8 cellular contexts compared by ENCODE assay signal in genomic region chr9:35604578-35605335, GRCh38. TPM values are rescaled to one million over a fixed set of nuclear protein-coding genes. Genes with fewer than 3 reads are reported as not detected.
A peak's percentile ranks its signal among the peaks of the same experiment; 100 is the strongest.
DNase-seq lines count a peak whose midpoint lies in the region; ATAC-seq, FAIRE-seq and TF ChIP-seq lines count a peak whose summit lies in the region.

TESK1 (plus strand) TSS chr9:35605262; CDS start chr9:35605620, 358 bp downstream.

- ATAC-seq in A549: peak; percentile 64 to 70
- ATAC-seq in GM18520 (IDR thresholded peaks at IDR 0.05; ENCODE audit: unreplicated experiment): peak; percentile 31
- ATAC-seq in HG03103 (IDR thresholded peaks at IDR 0.05; ENCODE audit: low read depth, unreplicated experiment): peak; percentile 38
- peak; percentile 65 to 69 (median 66) for ATAC-seq in right lobe of liver

- FAIRE-seq in A549 (lab: Jason Lieb, UNC): no peak

- DNase-seq in A549 (ENCODE audit: low read depth in 1 of 2, low spot score in 1 of 2) (peak; percentile 87 to 90), NCI-H446 treated with DMSO at 0.1 percent for 48 hours (lab: John Stamatoyannopoulos, UW) (peak; percentile 4), right lobe of liver (peak; percentile 86 to 89 (median 89))
- peak; percentile 86 to 89 for DNase-seq in activated CD4-positive, alpha-beta T cell treated with anti-CD3 and anti-CD28 coated beads, Interleukin-2, amount 50 U/mL, for 48 hours
- DNase-seq in stimulated activated CD4-positive, alpha-beta T cell treated with anti-CD3 and anti-CD28 coated beads, Interleukin-4, amount 100 ng/mL, for 1 hour: peak; percentile 86

- TF ChIP-seq CTCF in A549 (IDR thresholded peaks at IDR 0.05): no peak
- no peak for TF ChIP-seq CTCF in right lobe of liver (IDR thresholded peaks at IDR 0.05)

- H3K4me3 ChIP-seq in A549 (peak within 1 kb of the TSS; percentile 80), duodenal mucosa (ENCODE audit: low read depth in 1 of 2, low read length in 2 of 2) (peak within 1 kb of the TSS; percentile 88 to 95), right lobe of liver (peak within 1 kb of the TSS; percentile 61 to 85 (median 68))

- H3K9ac ChIP-seq in duodenal mucosa (ENCODE audit: low read depth in 1 of 2, low read length in 2 of 2): peak within 1 kb of the TSS; percentile 76 to 95

- POLR2A ChIA-PET in A549 (lab: Yijun Ruan, JAX): interaction anchor here (0.6 to 2.1 kb wide), 7 partner anchors 42 to 532 kb away, joined by 3 to 10 read pairs (median 4); partner anchors contain the start of genes ATOSB, CCDC107, CREB3 and RMRP

- intact Hi-C loops in right lobe of liver (cut with DNase I): no loop called here

- no peak for TF ChIP-seq EP300 in A549 (IDR thresholded peaks at IDR 0.05)

- H3K36me3 ChIP-seq in duodenal mucosa (ENCODE audit: control insufficient read depth in 1 of 2, insufficient read depth in 2 of 2, low read length in 2 of 2) (peaks cover 13 to 18% of the 10 kb centered on the region in 2 donors), right lobe of liver (peaks cover 0 to 15% (median 6%) of the 10 kb centered on the region in 4 donors)

- WGBS in A549 (ENCODE audit: missing lambda C conversion rate): under 1% methylated on average over 18 of the region's 52 CpGs
- 0% methylated on average over 8 of the region's 52 CpGs for WGBS in right lobe of liver (ENCODE audit: insufficient coverage, low coverage, low lambda C conversion rate, missing lambda C conversion rate)

- CTCF ChIA-PET in A549 (lab: Yijun Ruan, JAX): interaction anchor here (0.9 to 2.6 kb wide), 9 partner anchors 12 to 490 kb away, joined by 3 to 13 read pairs (median 9); partner anchors contain the start of genes CCDC107, RMRP and RUSC2

- peak within 1 kb of the TSS; percentile 82 for H3K4me2 ChIP-seq in A549

- TF ChIP-seq POLR2A in A549 (IDR thresholded peaks at IDR 0.05; ENCODE audit: low read length) (peak; percentile 16; the same call in 1 of the 2 replicates), right lobe of liver (IDR thresholded peaks at IDR 0.05) (peak; percentile 35)

- no peak for TF ChIP-seq RAD21 in A549 (conservative IDR thresholded peaks at IDR 0.05 in 1 of 2, IDR thresholded peaks at IDR 0.05 in 1 of 2)

- no peaks in the 10 kb centered on the region for H3K9me3 ChIP-seq in A549
- no peaks in the 10 kb centered on the region for H3K9me3 ChIP-seq in duodenal mucosa (ENCODE audit: control insufficient read depth in 1 of 2, low read length in 2 of 2)
- H3K9me3 ChIP-seq in right lobe of liver: no peaks in the 10 kb centered on the region

- H3K4me1 ChIP-seq in A549 (peaks cover 11% of the 10 kb centered on the region), duodenal mucosa (ENCODE audit: control insufficient read depth in 1 of 2, insufficient read depth in 2 of 2, low read length in 2 of 2) (peaks cover 16 to 20% of the 10 kb centered on the region in 2 donors), right lobe of liver (peaks cover 0 to 11% (median 3%) of the 10 kb centered on the region in 4 donors)

- H3K27me3 ChIP-seq in duodenal mucosa (ENCODE audit: control insufficient read depth in 1 of 2, insufficient read depth in 2 of 2, low read length in 2 of 2) (no peaks in the 10 kb centered on the region), right lobe of liver (no peaks in the 10 kb centered on the region)

- H3K27ac ChIP-seq in A549 (peak within 1 kb of the TSS; percentile 86 to 95), duodenal mucosa (ENCODE audit: low read depth, low read length) (peak within 1 kb of the TSS; percentile 87), right lobe of liver (peak within 1 kb of the TSS; percentile 83 to 89 (median 89))

TF ChIP-seq in A549, 52 proteins besides CTCF, POLR2A, EP300 and RAD21:
- TF ChIP-seq JUNB (IDR thresholded peaks at IDR 0.05) (no peak), BCL3 (IDR thresholded peaks at IDR 0.05) (0 out of 3 replicates have a peak, but pooled peaks have one; percentile 26), CHD2 (IDR thresholded peaks at IDR 0.05; ENCODE audit: low read length, partially characterized antibody) (no peak), RCOR1 (IDR thresholded peaks at IDR 0.05; ENCODE audit: low read depth, low read length) (no peak), PHF8 (IDR thresholded peaks at IDR 0.05; ENCODE audit: borderline replicate concordance, low read depth) (peak; percentile 72), RARB (CRISPR knock-in tag; IDR thresholded peaks at IDR 0.05) (no peak), MAX (IDR thresholded peaks at IDR 0.05) (peak; percentile 45; the same call in 1 of the 2 replicates), TP53 (CRISPR knock-in tag; IDR thresholded peaks at IDR 0.05) (peak; percentile 82; the same call in 1 of the 2 replicates), ZNF302 (CRISPR knock-in tag; IDR thresholded peaks at IDR 0.05) (no peak), HOXB13 (CRISPR knock-in tag; IDR thresholded peaks at IDR 0.05; ENCODE audit: low read depth) (no peak), NR3C1 (IDR thresholded peaks at IDR 0.05) (no peak)

RNA-seq across cellular contexts. Expression of gene TESK1, which starts in this region (rescaled TPM):
- polyA plus RNA-seq in A549 (2011; rRNA removed): 16.5 and 17.4 TPM in 2 replicates
- 18.7 and 25.6 TPM in 2 replicates for polyA plus RNA-seq in A549 (2012; cell fraction: cytosol; rRNA removed)
- polyA plus RNA-seq in A549 (2012; cell fraction: nucleus; rRNA removed): 57.5 and 63.3 TPM in 2 replicates
- 29.9 to 33.0 TPM (median 30.6 TPM) in 3 replicates for polyA plus RNA-seq in A549 (2017; fragmentation: RNase III; extraction: RNeasy Plus Mini Kit Qiagen cat#74134 plus additional on column Dnase treatment)
- polyA minus RNA-seq in A549 (2011; rRNA and poly(A)+ RNA removed): 16.1 and 20.1 TPM in 2 replicates
- total RNA-seq in right lobe of liver: 10 to 100 TPM; 10.7 to 17.2 (median 13.4) TPM

Comparison
In these comparisons a context has a peak if more than half of its experiments do, and no peak if none do; other contexts are left out.
1. Peak in every context shown above with its lines: DNase-seq, ATAC-seq, H3K4me3 ChIP-seq and H3K27ac ChIP-seq.
2. DNase-seq: peak in every context shown above with its lines; median percentile 89 in right lobe of liver; 88 in A549; 88 in activated CD4-positive, alpha-beta T cell treated with anti-CD3 and anti-CD28 coated beads, Interleukin-2, amount 50 U/mL, for 48 hours; 86 in stimulated activated CD4-positive, alpha-beta T cell treated with anti-CD3 and anti-CD28 coated beads, Interleukin-4, amount 100 ng/mL, for 1 hour; 4 in NCI-H446 treated with DMSO at 0.1 percent for 48 hours.